Comparison of ENCODE assay signal across 28 cellular contexts in genomic region chr10:59372543-59372942, GRCh38. TPM values are rescaled to one million over a fixed set of nuclear protein-coding genes. Genes with fewer than 3 reads are reported as not detected.
DNase-seq lines count a peak whose midpoint lies in the region; ATAC-seq and TF ChIP-seq lines count a peak whose summit lies in the region.
"Had no signal": no experiment of that assay in that cellular context is flagged by ENCODE, and none has a peak within 500 bp of the region (broad histone marks: within the 10 kb centered on the region; RNA-seq: fewer than 3 reads in every experiment).

No MANE protein-coding gene starts in this region.

- H3K4me1 ChIP-seq in Peyer's patch = no peaks in the 10 kb centered on the region
- no peaks in the 10 kb centered on the region for H3K4me1 ChIP-seq in SJCRH30
- H3K4me1 ChIP-seq: A549, body of pancreas, vagina had no signal

- H3K36me3 ChIP-seq in Peyer's patch (no peaks in the 10 kb centered on the region), SJCRH30 (no peaks in the 10 kb centered on the region)
- H3K36me3 ChIP-seq: heart right ventricle, vagina had no signal

- H3K4me3 ChIP-seq in coronary artery (no peak overlapping the region), Peyer's patch (no peak overlapping the region), SJCRH30 (no peak overlapping the region)
- H3K4me3 ChIP-seq: A549, body of pancreas, GM23338, heart right ventricle, mucosa of descending colon, vagina had no signal

- no peaks in the 10 kb centered on the region for H3K27me3 ChIP-seq in Peyer's patch
- no peaks in the 10 kb centered on the region for H3K27me3 ChIP-seq in SJCRH30
- H3K27me3 ChIP-seq: body of pancreas, heart right ventricle, vagina had no signal

- TF ChIP-seq CTCF in coronary artery (IDR thresholded peaks at IDR 0.05) = no peak
- TF ChIP-seq CTCF in omental fat pad (IDR thresholded peaks at IDR 0.05) = no peak
- TF ChIP-seq CTCF in Peyer's patch (IDR thresholded peaks at IDR 0.05) = no peak

- H3K9me3 ChIP-seq in Peyer's patch (no peaks in the 10 kb centered on the region), SJCRH30 (replicated peaks) (no peaks in the 10 kb centered on the region)
- H3K9me3 ChIP-seq: A549, body of pancreas, heart right ventricle, mucosa of descending colon, vagina had no signal

- no peak for TF ChIP-seq POLR2A in Peyer's patch (IDR thresholded peaks at IDR 0.05)

- peak; percentile 41 for DNase-seq in AG08395 (ENCODE audit: low spot score)
- DNase-seq in NCI-H226 = peak; percentile 55
- no peak for DNase-seq in coronary artery (ENCODE audit: low spot score)
- no peak for DNase-seq in omental fat pad (ENCODE audit: low spot score)
- DNase-seq in NCI-H2171 treated with DMSO at 0.1 percent for 48 hours (lab: John Stamatoyannopoulos, UW) = no peak
- DNase-seq in Peyer's patch = no peak
- no peak for DNase-seq in SJCRH30
- no peak for DNase-seq in AG08396 (ENCODE audit: low spot score)
- DNase-seq: activated B cell treated with CpG ODN at 0.5 μM for 24 hours; activated CD4-positive, alpha-beta T cell treated with anti-CD3 and anti-CD28 coated beads, Interleukin-2, amount 50 U/mL, for 1 hour; activated naive CD8-positive, alpha-beta T cell treated with anti-CD3 and anti-CD28 coated beads, Interleukin-2, amount 50 U/mL, for 24 hours; activated T-cell treated with anti-CD3 and anti-CD28 coated beads, Interleukin-2, amount 50 U/mL, for 24 hours; body of pancreas; CD8-positive, alpha-beta memory T cell; effector memory CD8-positive, alpha-beta T cell; erythroblast; heart right ventricle; HFFc6; mucosa of descending colon; NCI-H1092; NCI-H1694 treated with DMSO at 0.1 percent for 48 hours; NCI-H510A; stimulated activated CD4-positive, alpha-beta T cell treated with anti-CD3 and anti-CD28 coated beads, Interleukin-1b, Interleukin-23, amount 100 ng/mL, for 48 hours had no signal

- peak; percentile 27 for ATAC-seq in omental fat pad (ENCODE audit: low FRiP score)
- ATAC-seq: A549; activated naive CD8-positive, alpha-beta T cell treated with anti-CD3 and anti-CD28 coated beads, Interleukin-2, amount 50 U/mL, for 24 hours; body of pancreas; effector memory CD8-positive, alpha-beta T cell; GM23338; mucosa of descending colon; natural killer cell treated with Interleukin-12 subunit alpha and Interleukin-12 subunit beta and Interleukin-15 and Interleukin-18, amount 100 ng/mL, for 72 hours had no signal

- H3K27ac ChIP-seq in coronary artery (peak overlapping the region; percentile 10 to 50), Peyer's patch (no peak overlapping the region), SJCRH30 (no peak overlapping the region)
- H3K27ac ChIP-seq: A549, body of pancreas, vagina had no signal

RNA-seq across cellular contexts. Expression of gene FAM13C, which starts 10.2 kb away (rescaled TPM):
- 10 to 100 TPM in 2 of 4 donors, 1 to 10 TPM in 2; 2.2 to 43.0 (median 11.6) TPM for total RNA-seq in omental fat pad
- total RNA-seq in Peyer's patch = 10 to 100 TPM in 1 of 4 donors, 1 to 10 TPM in 3; 1.8 to 47.9 (median 5.7) TPM
- 0.91 and 1.1 TPM in 2 replicates for total RNA-seq in SJCRH30 (2014; rRNA removed; shearing (Covaris generic))
- total RNA-seq: activated B cell treated with CpG ODN at 0.5 μM for 24 hours; CD8-positive, alpha-beta memory T cell; HFFc6; natural killer cell treated with Interleukin-12 subunit alpha and Interleukin-12 subunit beta and Interleukin-15 and Interleukin-18, amount 100 ng/mL, for 72 hours; T-helper 1 cell treated with Interleukin-12 subunit alpha and Interleukin-12 subunit beta and Interleukin-4 antibody, amounts not matched to agents 30 ng/mL and 1 ng/mL, for 36 hours had no signal

Comparison
In these comparisons a context has a peak if more than half of its experiments do, and no peak if none do; other contexts are left out.
1. DNase-seq: peak in AG08395 (single experiment) and NCI-H226 (single experiment); none in coronary artery (single experiment), omental fat pad (single experiment), NCI-H2171 treated with DMSO at 0.1 percent for 48 hours (single experiment), Peyer's patch (0 of 3), SJCRH30 (0 of 2) and AG08396 (single experiment).
2. H3K27ac ChIP-seq: peak in coronary artery (2 of 2); none in Peyer's patch (0 of 4) and SJCRH30 (single experiment).